In the genomic region with DNA sequence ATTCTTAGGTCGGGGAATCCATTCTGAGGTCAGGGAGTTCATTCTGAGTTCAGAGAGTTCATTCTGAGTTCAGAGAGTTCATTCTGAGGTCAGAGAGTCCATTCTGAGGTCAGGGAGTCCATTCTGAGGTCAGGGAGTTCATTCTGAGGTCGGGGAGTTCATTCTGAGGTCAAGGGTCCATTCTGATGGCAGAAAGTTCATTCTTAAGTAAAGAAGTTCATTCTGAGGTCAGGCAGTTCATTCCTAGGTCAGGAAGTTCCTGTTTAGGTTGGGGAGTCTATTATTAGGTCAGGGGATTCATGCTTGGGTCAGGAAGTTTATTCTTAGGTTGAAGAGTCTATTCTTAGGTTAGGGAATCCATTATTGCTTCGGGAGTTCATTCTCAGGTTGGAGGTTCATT, we compare ENCODE assay signal across 1 cellular context.
TF ChIP-seq lines count a peak whose summit lies in the region.

No MANE protein-coding gene starts in this region.

TF ChIP-seq in GM12878, 131 proteins besides CTCF, POLR2A, EP300 and RAD21:
- TF ChIP-seq MEF2A (IDR thresholded peaks at IDR 0.05; ENCODE audit: insufficient read depth, low read depth, low read length) (peak; percentile 89), ZBED1 (IDR thresholded peaks at IDR 0.05; ENCODE audit: borderline replicate concordance) (peak; percentile 49; the same call in 1 of the 2 replicates), HDGF (IDR thresholded peaks at IDR 0.05) (no peak), CREB1 (IDR thresholded peaks at IDR 0.05; ENCODE audit: low read depth) (peak; percentile 22; the same call in 1 of the 2 replicates), RUNX3 (IDR thresholded peaks at IDR 0.05; ENCODE audit: low read length) (peak; percentile 87), SMAD5 (IDR thresholded peaks at IDR 0.05; ENCODE audit: low read depth) (no peak), PML (IDR thresholded peaks at IDR 0.05; ENCODE audit: low read length) (peak; percentile 36; the same call in 1 of the 2 replicates), ATF7 (IDR thresholded peaks at IDR 0.05; ENCODE audit: low read depth) (no peak), MAX (IDR thresholded peaks at IDR 0.05; ENCODE audit: low read depth, low read length) (no peak), KAT2A (conservative IDR thresholded peaks at IDR 0.05; ENCODE audit: control insufficient read depth, low read depth, low read length) (no peak), FOXM1 (IDR thresholded peaks at IDR 0.05; ENCODE audit: low read depth, low read length) (peak; percentile 88; the same call in 1 of the 2 replicates), NFIC (IDR thresholded peaks at IDR 0.05; ENCODE audit: low read depth, low read length) (peak; percentile 85), JUNB (IDR thresholded peaks at IDR 0.05) (0 out of 2 replicates have a peak, but pooled peaks have one; percentile 10), TCF3 (IDR thresholded peaks at IDR 0.05; ENCODE audit: borderline replicate concordance, insufficient read depth, low read depth, low read length) (no peak), NR2F1 (conservative IDR thresholded peaks at IDR 0.05) (peak; percentile 59), MEF2B (IDR thresholded peaks at IDR 0.05; ENCODE audit: partially characterized antibody, poor library complexity, severe bottlenecking) (peak; percentile 56), MTA3 (IDR thresholded peaks at IDR 0.05; ENCODE audit: borderline replicate concordance, low read length) (peak; percentile 87; the same call in 1 of the 2 replicates), CEBPB (IDR thresholded peaks at IDR 0.05; ENCODE audit: borderline replicate concordance in 1 of 2, low read depth in 2 of 2, low read length in 2 of 2) (peak in 1 of 2 experiments; percentile 75; a peak in 1 of 4 replicates), GABPA (IDR thresholded peaks at IDR 0.05; ENCODE audit: low read depth) (0 out of 2 replicates have a peak, but pooled peaks have one; percentile 42), SKIL (IDR thresholded peaks at IDR 0.05; ENCODE audit: low read depth, poor library complexity, severe bottlenecking) (peak; percentile 31), CREM (IDR thresholded peaks at IDR 0.05; ENCODE audit: low read depth) (peak; percentile 50; the same call in 1 of the 2 replicates)
- TF ChIP-seq, protein P1, sequence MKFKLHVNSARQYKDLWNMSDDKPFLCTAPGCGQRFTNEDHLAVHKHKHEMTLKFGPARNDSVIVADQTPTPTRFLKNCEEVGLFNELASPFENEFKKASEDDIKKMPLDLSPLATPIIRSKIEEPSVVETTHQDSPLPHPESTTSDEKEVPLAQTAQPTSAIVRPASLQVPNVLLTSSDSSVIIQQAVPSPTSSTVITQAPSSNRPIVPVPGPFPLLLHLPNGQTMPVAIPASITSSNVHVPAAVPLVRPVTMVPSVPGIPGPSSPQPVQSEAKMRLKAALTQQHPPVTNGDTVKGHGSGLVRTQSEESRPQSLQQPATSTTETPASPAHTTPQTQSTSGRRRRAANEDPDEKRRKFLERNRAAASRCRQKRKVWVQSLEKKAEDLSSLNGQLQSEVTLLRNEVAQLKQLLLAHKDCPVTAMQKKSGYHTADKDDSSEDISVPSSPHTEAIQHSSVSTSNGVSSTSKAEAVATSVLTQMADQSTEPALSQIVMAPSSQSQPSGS (IDR thresholded peaks at IDR 0.05; ENCODE audit: low read length): peak; percentile 75
